Comparison of ENCODE assay signal across 27 cellular contexts in genomic region chr2:199556886-199557285, GRCh38.
"Had no signal": no experiment of that assay in that cellular context is flagged by ENCODE, and none has a peak within 500 bp of the region (broad histone marks: within the 10 kb centered on the region; RNA-seq: fewer than 3 reads in every experiment).

No MANE protein-coding gene starts in this region.

- H3K27ac Mint-ChIP-seq: activated CD4-positive, alpha-beta memory T cell treated with anti-CD3 and anti-CD28 coated beads for 36 hours; activated CD4-positive, alpha-beta T cell treated with anti-CD3 and anti-CD28 coated beads, Interleukin-2, amount 10 ng/mL, durations not matched to agents 7 days and 5 days; activated naive CD4-positive, alpha-beta T cell treated with anti-CD3 and anti-CD28 coated beads for 36 hours; activated naive CD8-positive, alpha-beta T cell treated with anti-CD3 and anti-CD28 coated beads for 36 hours; activated T-helper 17 cell treated with anti-CD3 and anti-CD28 coated beads, Interleukin-2, amount 50 U/mL, for 72 hours; T-helper 17 cell had no signal

- H3K4me1 Mint-ChIP-seq: activated CD4-positive, alpha-beta T cell treated with anti-CD3 and anti-CD28 coated beads, Interleukin-2, amount 10 ng/mL, durations not matched to agents 7 days and 5 days; activated naive CD8-positive, alpha-beta T cell treated with anti-CD3 and anti-CD28 coated beads for 36 hours; activated T-helper 17 cell treated with anti-CD3 and anti-CD28 coated beads, Interleukin-2, amount 50 U/mL, for 72 hours; T-helper 17 cell had no signal

- ATAC-seq: activated T-helper 17 cell treated with anti-CD3 and anti-CD28 coated beads, Interleukin-2, amount 50 U/mL, for 72 hours; T-helper 17 cell had no signal

- H3K27ac ChIP-seq: VCaP had no signal

- FAIRE-seq: RCC 7860, TTC549 had no signal

- H3K36me3 Mint-ChIP-seq: activated CD4-positive, alpha-beta memory T cell treated with anti-CD3 and anti-CD28 coated beads for 36 hours; activated naive CD8-positive, alpha-beta T cell treated with anti-CD3 and anti-CD28 coated beads for 36 hours had no signal

- H3K4me3 Mint-ChIP-seq: activated CD4-positive, alpha-beta memory T cell treated with anti-CD3 and anti-CD28 coated beads for 36 hours; activated CD4-positive, alpha-beta T cell treated with anti-CD3 and anti-CD28 coated beads, Interleukin-2, amount 10 ng/mL, durations not matched to agents 7 days and 5 days; activated naive CD4-positive, alpha-beta T cell treated with anti-CD3 and anti-CD28 coated beads for 36 hours; activated naive CD8-positive, alpha-beta T cell treated with anti-CD3 and anti-CD28 coated beads for 36 hours; activated T-helper 17 cell treated with anti-CD3 and anti-CD28 coated beads, Interleukin-2, amount 50 U/mL, for 72 hours; T-helper 17 cell had no signal

- H3K9me3 Mint-ChIP-seq: activated CD4-positive, alpha-beta memory T cell treated with anti-CD3 and anti-CD28 coated beads for 36 hours; activated CD4-positive, alpha-beta T cell treated with anti-CD3 and anti-CD28 coated beads, Interleukin-2, amount 10 ng/mL, durations not matched to agents 7 days and 5 days; activated naive CD4-positive, alpha-beta T cell treated with anti-CD3 and anti-CD28 coated beads for 36 hours; activated naive CD8-positive, alpha-beta T cell treated with anti-CD3 and anti-CD28 coated beads for 36 hours; activated T-helper 17 cell treated with anti-CD3 and anti-CD28 coated beads, Interleukin-2, amount 50 U/mL, for 72 hours had no signal

- DNase-seq: activated CD4-positive, alpha-beta memory T cell treated with anti-CD3 and anti-CD28 coated beads for 36 hours; activated CD4-positive, alpha-beta T cell treated with anti-CD3 and anti-CD28 coated beads, Interleukin-2, amount 10 ng/mL, durations not matched to agents 7 days and 5 days; activated CD4-positive, CD25-positive, alpha-beta regulatory T cell; activated gamma-delta T cell; activated naive CD4-positive, alpha-beta T cell treated with anti-CD3 and anti-CD28 coated beads for 36 hours; activated naive CD8-positive, alpha-beta T cell treated with anti-CD3 and anti-CD28 coated beads for 36 hours; activated T-cell treated with anti-CD3 and anti-CD28 coated beads for 4 hours; activated T-cell treated with anti-CD3 and anti-CD28 coated beads, Interleukin-2, amount 50 U/mL, for 48 hours; caudate nucleus; Kasumi-1; KBM-7; NCI-H1092 treated with DMSO at 0.1 percent for 48 hours; NCI-H1417 treated with DMSO at 0.1 percent for 48 hours; NCI-H1694; NCI-H2029; NCI-H2107; NCI-H345; NCI-H510A; NCI-H526 treated with DMSO at 0.1 percent for 48 hours; NCI-H82; SHP77 treated with DMSO at 0.1 percent for 48 hours; T-helper 17 cell; T1000 had no signal
